In the genomic region with DNA sequence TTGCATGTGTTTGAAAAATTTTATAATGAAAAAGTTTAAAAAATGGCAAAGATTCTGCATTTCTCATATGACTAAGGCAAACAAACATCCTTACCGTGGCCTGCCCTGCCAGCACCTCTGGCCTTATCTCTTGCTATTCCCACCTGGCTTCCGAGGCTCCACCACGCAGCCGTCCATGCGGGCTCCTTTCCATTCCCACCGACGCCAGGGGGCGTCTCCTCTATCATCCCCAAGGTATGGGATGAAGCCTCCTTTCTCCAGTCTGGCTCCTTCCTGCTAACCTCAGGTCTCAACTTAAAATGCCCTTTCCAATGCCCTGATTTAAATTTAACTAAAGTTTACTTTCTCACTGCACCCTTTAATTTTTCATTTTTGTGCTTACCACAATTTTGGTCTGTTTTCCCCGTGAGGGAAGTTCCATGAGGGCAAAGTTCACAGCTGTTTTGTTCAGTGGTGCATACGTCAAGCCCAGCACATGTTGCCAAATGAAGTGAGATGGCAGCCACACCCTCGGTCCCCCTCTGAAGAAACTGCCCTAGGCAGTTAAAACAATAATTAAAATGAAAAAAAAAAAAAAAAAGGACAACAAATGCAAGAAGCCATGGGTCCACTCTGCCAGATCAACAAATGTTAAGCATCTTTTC, we compare ENCODE assay signal across 1 cellular context.
A peak's percentile ranks its signal among the peaks of the same experiment; 100 is the strongest.
TF ChIP-seq lines count a peak whose summit lies in the region.

No MANE protein-coding gene starts in this region.

TF ChIP-seq in HepG2, 621 proteins besides CTCF, POLR2A, EP300 and RAD21 (continued from another document and continues in another):
- peak; percentile 58; the same call in 1 of the 2 replicates for TF ChIP-seq PPARG (CRISPR knock-in tag; conservative IDR thresholded peaks at IDR 0.05)
- peak; percentile 88 for TF ChIP-seq SMC3 (IDR thresholded peaks at IDR 0.05; ENCODE audit: low read length)
- no peak for TF ChIP-seq TCF12 (IDR thresholded peaks at IDR 0.05)
- no peak for TF ChIP-seq TCF12 (CRISPR knock-in tag; IDR thresholded peaks at IDR 0.05)
- no peak for TF ChIP-seq ZFP36L2 (CRISPR knock-in tag; IDR thresholded peaks at IDR 0.05)
- no peak for TF ChIP-seq ZNF572 (CRISPR knock-in tag; IDR thresholded peaks at IDR 0.05)
- TF ChIP-seq, protein P1, sequence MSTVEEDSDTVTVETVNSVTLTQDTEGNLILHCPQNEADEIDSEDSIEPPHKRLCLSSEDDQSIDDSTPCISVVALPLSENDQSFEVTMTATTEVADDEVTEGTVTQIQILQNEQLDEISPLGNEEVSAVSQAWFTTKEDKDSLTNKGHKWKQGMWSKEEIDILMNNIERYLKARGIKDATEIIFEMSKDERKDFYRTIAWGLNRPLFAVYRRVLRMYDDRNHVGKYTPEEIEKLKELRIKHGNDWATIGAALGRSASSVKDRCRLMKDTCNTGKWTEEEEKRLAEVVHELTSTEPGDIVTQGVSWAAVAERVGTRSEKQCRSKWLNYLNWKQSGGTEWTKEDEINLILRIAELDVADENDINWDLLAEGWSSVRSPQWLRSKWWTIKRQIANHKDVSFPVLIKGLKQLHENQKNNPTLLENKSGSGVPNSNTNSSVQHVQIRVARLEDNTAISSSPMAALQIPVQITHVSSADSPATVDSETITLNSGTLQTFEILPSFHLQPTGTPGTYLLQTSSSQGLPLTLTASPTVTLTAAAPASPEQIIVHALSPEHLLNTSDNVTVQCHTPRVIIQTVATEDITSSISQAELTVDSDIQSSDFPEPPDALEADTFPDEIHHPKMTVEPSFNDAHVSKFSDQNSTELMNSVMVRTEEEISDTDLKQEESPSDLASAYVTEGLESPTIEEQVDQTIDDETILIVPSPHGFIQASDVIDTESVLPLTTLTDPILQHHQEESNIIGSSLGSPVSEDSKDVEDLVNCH (CRISPR knock-in tag; IDR thresholded peaks at IDR 0.05) = no peak
- TF ChIP-seq ATF4 (CRISPR knock-in tag; IDR thresholded peaks at IDR 0.05) = no peak
- TF ChIP-seq SMAD3 (CRISPR knock-in tag; IDR thresholded peaks at IDR 0.05) = no peak
- TF ChIP-seq ZSCAN30 (CRISPR knock-in tag; IDR thresholded peaks at IDR 0.05) = no peak
- no peak for TF ChIP-seq PRMT3 (CRISPR knock-in tag; IDR thresholded peaks at IDR 0.05; ENCODE audit: borderline replicate concordance, low read depth)
- no peak for TF ChIP-seq ZNF790 (CRISPR knock-in tag; IDR thresholded peaks at IDR 0.05; ENCODE audit: borderline replicate concordance)
- 0 out of 2 replicates have a peak, but pooled peaks have one; percentile 33 for TF ChIP-seq ISL2 (CRISPR knock-in tag; IDR thresholded peaks at IDR 0.05)
- 0 out of 2 replicates have a peak, but pooled peaks have one; percentile 17 for TF ChIP-seq BORCS8-MEF2B (CRISPR knock-in tag; IDR thresholded peaks at IDR 0.05)
- TF ChIP-seq NCOA1 (CRISPR knock-in tag; IDR thresholded peaks at IDR 0.05) = no peak
- TF ChIP-seq, protein P2, sequence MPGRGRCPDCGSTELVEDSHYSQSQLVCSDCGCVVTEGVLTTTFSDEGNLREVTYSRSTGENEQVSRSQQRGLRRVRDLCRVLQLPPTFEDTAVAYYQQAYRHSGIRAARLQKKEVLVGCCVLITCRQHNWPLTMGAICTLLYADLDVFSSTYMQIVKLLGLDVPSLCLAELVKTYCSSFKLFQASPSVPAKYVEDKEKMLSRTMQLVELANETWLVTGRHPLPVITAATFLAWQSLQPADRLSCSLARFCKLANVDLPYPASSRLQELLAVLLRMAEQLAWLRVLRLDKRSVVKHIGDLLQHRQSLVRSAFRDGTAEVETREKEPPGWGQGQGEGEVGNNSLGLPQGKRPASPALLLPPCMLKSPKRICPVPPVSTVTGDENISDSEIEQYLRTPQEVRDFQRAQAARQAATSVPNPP (CRISPR knock-in tag; IDR thresholded peaks at IDR 0.05) = no peak
- TF ChIP-seq BRCA1 (CRISPR knock-in tag; IDR thresholded peaks at IDR 0.05) = no peak
- TF ChIP-seq KMT2A (CRISPR knock-in tag; IDR thresholded peaks at IDR 0.05) = no peak
- TF ChIP-seq HOXA3 (CRISPR knock-in tag; IDR thresholded peaks at IDR 0.05) = 0 out of 2 replicates have a peak, but pooled peaks have one; percentile 12
- TF ChIP-seq ZNF468 (CRISPR knock-in tag; IDR thresholded peaks at IDR 0.05) = no peak
- no peak for TF ChIP-seq SYNCRIP (IDR thresholded peaks at IDR 0.05; ENCODE audit: insufficient read depth, low read depth, low read length)
- TF ChIP-seq, protein P3, sequence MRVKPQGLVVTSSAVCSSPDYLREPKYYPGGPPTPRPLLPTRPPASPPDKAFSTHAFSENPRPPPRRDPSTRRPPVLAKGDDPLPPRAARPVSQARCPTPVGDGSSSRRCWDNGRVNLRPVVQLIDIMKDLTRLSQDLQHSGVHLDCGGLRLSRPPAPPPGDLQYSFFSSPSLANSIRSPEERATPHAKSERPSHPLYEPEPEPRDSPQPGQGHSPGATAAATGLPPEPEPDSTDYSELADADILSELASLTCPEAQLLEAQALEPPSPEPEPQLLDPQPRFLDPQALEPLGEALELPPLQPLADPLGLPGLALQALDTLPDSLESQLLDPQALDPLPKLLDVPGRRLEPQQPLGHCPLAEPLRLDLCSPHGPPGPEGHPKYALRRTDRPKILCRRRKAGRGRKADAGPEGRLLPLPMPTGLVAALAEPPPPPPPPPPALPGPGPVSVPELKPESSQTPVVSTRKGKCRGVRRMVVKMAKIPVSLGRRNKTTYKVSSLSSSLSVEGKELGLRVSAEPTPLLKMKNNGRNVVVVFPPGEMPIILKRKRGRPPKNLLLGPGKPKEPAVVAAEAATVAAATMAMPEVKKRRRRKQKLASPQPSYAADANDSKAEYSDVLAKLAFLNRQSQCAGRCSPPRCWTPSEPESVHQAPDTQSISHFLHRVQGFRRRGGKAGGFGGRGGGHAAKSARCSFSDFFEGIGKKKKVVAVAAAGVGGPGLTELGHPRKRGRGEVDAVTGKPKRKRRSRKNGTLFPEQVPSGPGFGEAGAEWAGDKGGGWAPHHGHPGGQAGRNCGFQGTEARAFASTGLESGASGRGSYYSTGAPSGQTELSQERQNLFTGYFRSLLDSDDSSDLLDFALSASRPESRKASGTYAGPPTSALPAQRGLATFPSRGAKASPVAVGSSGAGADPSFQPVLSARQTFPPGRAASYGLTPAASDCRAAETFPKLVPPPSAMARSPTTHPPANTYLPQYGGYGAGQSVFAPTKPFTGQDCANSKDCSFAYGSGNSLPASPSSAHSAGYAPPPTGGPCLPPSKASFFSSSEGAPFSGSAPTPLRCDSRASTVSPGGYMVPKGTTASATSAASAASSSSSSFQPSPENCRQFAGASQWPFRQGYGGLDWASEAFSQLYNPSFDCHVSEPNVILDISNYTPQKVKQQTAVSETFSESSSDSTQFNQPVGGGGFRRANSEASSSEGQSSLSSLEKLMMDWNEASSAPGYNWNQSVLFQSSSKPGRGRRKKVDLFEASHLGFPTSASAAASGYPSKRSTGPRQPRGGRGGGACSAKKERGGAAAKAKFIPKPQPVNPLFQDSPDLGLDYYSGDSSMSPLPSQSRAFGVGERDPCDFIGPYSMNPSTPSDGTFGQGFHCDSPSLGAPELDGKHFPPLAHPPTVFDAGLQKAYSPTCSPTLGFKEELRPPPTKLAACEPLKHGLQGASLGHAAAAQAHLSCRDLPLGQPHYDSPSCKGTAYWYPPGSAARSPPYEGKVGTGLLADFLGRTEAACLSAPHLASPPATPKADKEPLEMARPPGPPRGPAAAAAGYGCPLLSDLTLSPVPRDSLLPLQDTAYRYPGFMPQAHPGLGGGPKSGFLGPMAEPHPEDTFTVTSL (CRISPR knock-in tag; IDR thresholded peaks at IDR 0.05; ENCODE audit: borderline replicate concordance) = no peak
- no peak for TF ChIP-seq HOXA7 (CRISPR knock-in tag; IDR thresholded peaks at IDR 0.05)
- TF ChIP-seq HDAC1 (CRISPR knock-in tag; IDR thresholded peaks at IDR 0.05) = no peak
- TF ChIP-seq ZNF749 (CRISPR knock-in tag; IDR thresholded peaks at IDR 0.05; ENCODE audit: borderline replicate concordance) = no peak
- peak; percentile 58 for TF ChIP-seq HNF4A (CRISPR knock-in tag; IDR thresholded peaks at IDR 0.05)
- 0 out of 2 replicates have a peak, but pooled peaks have one; percentile 21 for TF ChIP-seq ZNF768 (CRISPR knock-in tag; IDR thresholded peaks at IDR 0.05)
- TF ChIP-seq ZSCAN29 (CRISPR knock-in tag; conservative IDR thresholded peaks at IDR 0.05) = peak; percentile 87
- TF ChIP-seq CHCHD3 (CRISPR knock-in tag; IDR thresholded peaks at IDR 0.05) = no peak
- no peak for TF ChIP-seq CEBPB (IDR thresholded peaks at IDR 0.05; ENCODE audit: borderline replicate concordance, low read depth, low read length)
- TF ChIP-seq, protein P4, sequence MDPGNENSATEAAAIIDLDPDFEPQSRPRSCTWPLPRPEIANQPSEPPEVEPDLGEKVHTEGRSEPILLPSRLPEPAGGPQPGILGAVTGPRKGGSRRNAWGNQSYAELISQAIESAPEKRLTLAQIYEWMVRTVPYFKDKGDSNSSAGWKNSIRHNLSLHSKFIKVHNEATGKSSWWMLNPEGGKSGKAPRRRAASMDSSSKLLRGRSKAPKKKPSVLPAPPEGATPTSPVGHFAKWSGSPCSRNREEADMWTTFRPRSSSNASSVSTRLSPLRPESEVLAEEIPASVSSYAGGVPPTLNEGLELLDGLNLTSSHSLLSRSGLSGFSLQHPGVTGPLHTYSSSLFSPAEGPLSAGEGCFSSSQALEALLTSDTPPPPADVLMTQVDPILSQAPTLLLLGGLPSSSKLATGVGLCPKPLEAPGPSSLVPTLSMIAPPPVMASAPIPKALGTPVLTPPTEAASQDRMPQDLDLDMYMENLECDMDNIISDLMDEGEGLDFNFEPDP (CRISPR knock-in tag; conservative IDR thresholded peaks at IDR 0.05) = no peak
- no peak for TF ChIP-seq RFX1 (IDR thresholded peaks at IDR 0.05)
- 0 out of 2 replicates have a peak, but pooled peaks have one; percentile 20 for TF ChIP-seq ZNF644 (CRISPR knock-in tag; IDR thresholded peaks at IDR 0.05; ENCODE audit: low read depth)
- TF ChIP-seq ZNF3 (CRISPR knock-in tag; IDR thresholded peaks at IDR 0.05) = no peak
- TF ChIP-seq MYC (CRISPR knock-in tag; IDR thresholded peaks at IDR 0.05; ENCODE audit: borderline replicate concordance) = peak; percentile 51; the same call in 1 of the 2 replicates
- TF ChIP-seq ESRRA (CRISPR knock-in tag; IDR thresholded peaks at IDR 0.05; ENCODE audit: low read depth) = no peak
- TF ChIP-seq, protein P5, sequence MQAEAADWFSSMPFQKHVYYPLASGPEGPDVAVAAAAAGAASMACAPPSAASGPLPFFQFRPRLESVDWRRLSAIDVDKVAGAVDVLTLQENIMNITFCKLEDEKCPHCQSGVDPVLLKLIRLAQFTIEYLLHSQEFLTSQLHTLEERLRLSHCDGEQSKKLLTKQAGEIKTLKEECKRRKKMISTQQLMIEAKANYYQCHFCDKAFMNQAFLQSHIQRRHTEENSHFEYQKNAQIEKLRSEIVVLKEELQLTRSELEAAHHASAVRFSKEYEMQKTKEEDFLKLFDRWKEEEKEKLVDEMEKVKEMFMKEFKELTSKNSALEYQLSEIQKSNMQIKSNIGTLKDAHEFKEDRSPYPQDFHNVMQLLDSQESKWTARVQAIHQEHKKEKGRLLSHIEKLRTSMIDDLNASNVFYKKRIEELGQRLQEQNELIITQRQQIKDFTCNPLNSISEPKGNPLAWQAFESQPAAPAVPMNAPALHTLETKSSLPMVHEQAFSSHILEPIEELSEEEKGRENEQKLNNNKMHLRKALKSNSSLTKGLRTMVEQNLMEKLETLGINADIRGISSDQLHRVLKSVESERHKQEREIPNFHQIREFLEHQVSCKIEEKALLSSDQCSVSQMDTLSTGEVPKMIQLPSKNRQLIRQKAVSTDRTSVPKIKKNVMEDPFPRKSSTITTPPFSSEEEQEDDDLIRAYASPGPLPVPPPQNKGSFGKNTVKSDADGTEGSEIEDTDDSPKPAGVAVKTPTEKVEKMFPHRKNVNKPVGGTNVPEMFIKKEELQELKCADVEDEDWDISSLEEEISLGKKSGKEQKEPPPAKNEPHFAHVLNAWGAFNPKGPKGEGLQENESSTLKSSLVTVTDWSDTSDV (CRISPR knock-in tag; IDR thresholded peaks at IDR 0.05) = no peak
- no peak for TF ChIP-seq ELF3 (CRISPR knock-in tag; IDR thresholded peaks at IDR 0.05)
